Comparison of ENCODE assay signal across 33 cellular contexts in the genomic region with DNA sequence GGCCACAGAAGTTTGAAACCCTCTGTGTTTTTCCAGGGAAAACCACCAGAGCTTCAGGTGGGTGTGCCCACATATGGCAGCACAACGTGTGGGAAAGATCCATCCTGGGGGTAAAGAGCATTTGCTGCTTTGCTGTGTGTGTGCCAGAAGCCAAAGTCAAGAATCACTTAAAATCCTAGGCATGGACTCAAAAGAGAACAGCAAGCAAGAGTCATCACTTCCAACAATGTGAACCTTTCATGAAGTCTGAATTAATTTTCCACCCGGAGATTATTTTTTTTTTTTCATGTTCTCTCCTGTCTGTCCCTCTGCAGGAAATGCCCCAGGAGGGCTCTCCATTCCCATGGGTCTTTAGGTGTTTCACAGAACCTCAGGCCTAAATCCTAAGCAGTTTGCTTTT.
A peak's percentile ranks its signal among the peaks of the same experiment; 100 is the strongest.
DNase-seq lines count a peak whose midpoint lies in the region; ATAC-seq, FAIRE-seq and TF ChIP-seq lines count a peak whose summit lies in the region.
"Had no signal": no experiment of that assay in that cellular context is flagged by ENCODE, and none has a peak within 500 bp of the region (broad histone marks: within the 10 kb centered on the region; RNA-seq: fewer than 3 reads in every experiment).

No MANE protein-coding gene starts in this region.

- ATAC-seq in A549 = no peak
- ATAC-seq: GM12878, left colon, pancreas had no signal

- H2BK5ac ChIP-seq in mesendoderm (ENCODE audit: low read length) = no peak overlapping the region

- no peak for TF ChIP-seq CTCF in A549 (IDR thresholded peaks at IDR 0.05)
- TF ChIP-seq CTCF in OCI-LY7 (conservative IDR thresholded peaks at IDR 0.05; ENCODE audit: low read length) = no peak
- no peak for TF ChIP-seq CTCF in dorsolateral prefrontal cortex (IDR thresholded peaks at IDR 0.05 in 54 of 56, conservative IDR thresholded peaks at IDR 0.05 in 2 of 56; ENCODE audit: low read depth in 1 of 56, partially characterized antibody in 56 of 56)

- no peaks in the 10 kb centered on the region for H3K36me3 ChIP-seq in OCI-LY7 (ENCODE audit: insufficient read depth, low read length)
- H3K36me3 ChIP-seq in mesendoderm (ENCODE audit: control insufficient read depth, insufficient read depth, low read length) = no peaks in the 10 kb centered on the region
- H3K36me3 ChIP-seq: BE2C, esophagus muscularis mucosa, pancreas, right atrium auricular region, thyroid gland, uterus had no signal

- no peak overlapping the region for H3K4me3 ChIP-seq in A549
- no peak overlapping the region for H3K4me3 ChIP-seq in OCI-LY7 (ENCODE audit: low read depth, low read length, poor library complexity, severe bottlenecking)
- no peak overlapping the region for H3K4me3 ChIP-seq in dorsolateral prefrontal cortex
- H3K4me3 ChIP-seq in mesendoderm (ENCODE audit: low read length) = no peak overlapping the region
- H3K4me3 ChIP-seq: esophagus muscularis mucosa, GM12878, pancreas, right atrium auricular region, smooth muscle cell, thyroid gland, uterus had no signal

- H3K23ac ChIP-seq in mesendoderm (ENCODE audit: low read length) = no peak overlapping the region

- 14% methylated on average over 2 of the region's 2 CpGs for WGBS in A549 (ENCODE audit: missing lambda C conversion rate)
- no CpG with 5 or more reads among the region's 2 CpGs for WGBS in mesendoderm (ENCODE audit: extremely low coverage, insufficient coverage, low lambda C conversion rate)

- H3K56ac ChIP-seq in mesendoderm (ENCODE audit: low read length) = no peak overlapping the region

- no peaks in the 10 kb centered on the region for H4K20me1 ChIP-seq in OCI-LY7 (ENCODE audit: insufficient read depth, low read length)

- no peaks in the 10 kb centered on the region for H3K9me3 ChIP-seq in A549
- H3K9me3 ChIP-seq in OCI-LY7 (ENCODE audit: low read length) = no peaks in the 10 kb centered on the region
- H3K9me3 ChIP-seq: BE2C, esophagus muscularis mucosa, pancreas, right atrium auricular region, thyroid gland, uterus had no signal

- H3K4me2 ChIP-seq in A549 = 0 out of 3 replicates have a peak overlapping the region, but pooled peaks have one; percentile 14
- H3K4me2 ChIP-seq in OCI-LY7 (ENCODE audit: low read length) = no peak overlapping the region
- no peak overlapping the region for H3K4me2 ChIP-seq in mesendoderm (ENCODE audit: low read length)
- H3K4me2 ChIP-seq: smooth muscle cell had no signal

- no peaks in the 10 kb centered on the region for H3K79me2 ChIP-seq in OCI-LY7 (ENCODE audit: insufficient read depth, low read depth, low read length)
- H3K79me2 ChIP-seq in mesendoderm (ENCODE audit: control insufficient read depth, insufficient read depth, low read length) = no peaks in the 10 kb centered on the region

- no peaks in the 10 kb centered on the region for H3K9me2 ChIP-seq in OCI-LY7 (ENCODE audit: insufficient read depth, low read length)

- no peak overlapping the region for H4K8ac ChIP-seq in mesendoderm (ENCODE audit: low read depth, low read length)

- H3K18ac ChIP-seq in mesendoderm (ENCODE audit: low read length) = no peak overlapping the region

- FAIRE-seq in A549 (lab: Jason Lieb, UNC) = no peak
- FAIRE-seq: A204.1, GM12878, GM19239, H1, pancreas had no signal

- POLR2A ChIA-PET in A549 (lab: Yijun Ruan, JAX) = no interaction called here
- POLR2A ChIA-PET in OCI-LY7 (lab: Charles Lee) = interaction anchor here (0.5 kb wide), 1 partner anchor 58 kb away, joined by 4 read pairs; no protein-coding TSS in a partner anchor

- H3K27me3 ChIP-seq in dorsolateral prefrontal cortex (no peaks in the 10 kb centered on the region), mesendoderm (ENCODE audit: insufficient read depth, low read length, poor library complexity) (no peaks in the 10 kb centered on the region)
- H3K27me3 ChIP-seq: BE2C, esophagus muscularis mucosa, pancreas, right atrium auricular region, thyroid gland, uterus had no signal

- no TSS peak for BruUV-seq in OCI-LY7 (replicated peaks; lab: Mats Ljungman, UMichigan)

- peak overlapping the region; percentile 3 for H3K4ac ChIP-seq in mesendoderm (ENCODE audit: low read depth, low read length)

- no peak overlapping the region for H2BK15ac ChIP-seq in mesendoderm (replicated peaks; ENCODE audit: low read depth)

- peak overlapping the region; percentile 57; the same call in 1 of the 2 replicates for H2AFZ ChIP-seq in OCI-LY7 (ENCODE audit: low read length)

- no peaks in the 10 kb centered on the region for H3K79me1 ChIP-seq in mesendoderm (ENCODE audit: low read length)

- H3K9ac ChIP-seq in mesendoderm (ENCODE audit: low read length) = no peak overlapping the region

- TF ChIP-seq RAD21 in A549 (conservative IDR thresholded peaks at IDR 0.05 in 1 of 2, IDR thresholded peaks at IDR 0.05 in 1 of 2) = no peak

- no peak overlapping the region for H2BK120ac ChIP-seq in mesendoderm (ENCODE audit: low read depth, low read length)

- peak overlapping the region; percentile 25 to 46; a peak in 3 of 6 replicates for H3K27ac ChIP-seq in A549
- no peak overlapping the region for H3K27ac ChIP-seq in OCI-LY7 (ENCODE audit: low read depth, low read length, poor library complexity, severe bottlenecking)
- H3K27ac ChIP-seq in dorsolateral prefrontal cortex = peak overlapping the region in 49 of 59 donors; percentile 1 to 95 (median 63)
- no peak overlapping the region for H3K27ac ChIP-seq in mesendoderm (ENCODE audit: low read depth, low read length)
- H3K27ac ChIP-seq: esophagus muscularis mucosa, pancreas, right atrium auricular region, thyroid gland, uterus had no signal

- DNase-seq in A549 (ENCODE audit: low read depth in 1 of 2, low spot score in 1 of 2) = peak in 1 of 2 experiments; percentile 9
- no peak for DNase-seq in OCI-LY7 (ENCODE audit: low spot score)
- no peak for DNase-seq in dorsolateral prefrontal cortex
- DNase-seq in mesendoderm = no peak
- DNase-seq in HPDE6-E6E7 (ENCODE audit: extremely low spot score) = no peak
- no peak for DNase-seq in cerebellum (ENCODE audit: low spot score)
- DNase-seq in NCI-H2081 treated with DMSO at 0.1 percent for 48 hours (lab: John Stamatoyannopoulos, UW) = no peak
- DNase-seq in DMS53 (lab: John Stamatoyannopoulos, UW) = no peak
- DNase-seq: activated CD4-positive, alpha-beta T cell treated with anti-CD3 and anti-CD28 coated beads, Interleukin-2, amount 10 ng/mL, durations not matched to agents 7 days and 5 days; activated effector memory CD4-positive, alpha-beta T cell treated with anti-CD3 and anti-CD28 coated beads, Interleukin-2, amount 50 U/mL, for 16 hours; BE2C; CD8-positive, alpha-beta memory T cell; HFFc6; immature natural killer cell; left colon; NCI-H1417 treated with DMSO at 0.1 percent for 48 hours; NCI-H2081; NCI-H2227 treated with DMSO at 0.1 percent for 48 hours; NCI-H526; nephron progenitor cell; pancreas; SHP77 treated with DMSO at 0.1 percent for 48 hours; stimulated activated naive CD4-positive, alpha-beta T cell treated with Interleukin-2 at 50 U/mL for 16 hours; SW 1271; thyroid gland; uterus had no signal

- H2AK5ac ChIP-seq in mesendoderm (ENCODE audit: low read length) = no peak overlapping the region

- TF ChIP-seq EP300 in A549 (IDR thresholded peaks at IDR 0.05) = no peak

- no peak for TF ChIP-seq POLR2A in A549 (IDR thresholded peaks at IDR 0.05; ENCODE audit: low read length)

- CTCF ChIA-PET in A549 (lab: Yijun Ruan, JAX) = no interaction called here
- CTCF ChIA-PET in OCI-LY7 (lab: Charles Lee; ENCODE audit: unreplicated experiment) = interaction anchor here (0.6 to 1.0 kb wide), 2 partner anchors 15 to 21 kb away, joined by 3 to 4 read pairs; no protein-coding TSS in a partner anchor

- peaks cover 9% of the 10 kb centered on the region; the same call in 2 of the 3 replicates for H3K4me1 ChIP-seq in A549
- peaks cover 22% of the 10 kb centered on the region for H3K4me1 ChIP-seq in OCI-LY7 (ENCODE audit: insufficient read depth, low read length, poor library complexity, severe bottlenecking)
- no peaks in the 10 kb centered on the region for H3K4me1 ChIP-seq in mesendoderm (ENCODE audit: control insufficient read depth, low read depth, low read length)
- H3K4me1 ChIP-seq: BE2C, esophagus muscularis mucosa, pancreas, uterus had no signal

- no peak overlapping the region for H4K5ac ChIP-seq in mesendoderm (ENCODE audit: low read length)

- intact Hi-C loops in OCI-LY7 (cut with micrococcal nuclease; ENCODE audit: unreplicated experiment) (loop anchor here (1.0 kb wide), 1 partner anchor 256 kb away; no protein-coding TSS in a partner anchor), dorsolateral prefrontal cortex (cut with DNase I) (loop anchor here in 1 of 2 donors (10.0 kb wide), 1 partner anchor 51 kb away; no protein-coding TSS in a partner anchor)

TF ChIP-seq in A549, 52 proteins besides CTCF, POLR2A, EP300 and RAD21 (continues in another document):
- no peak for TF ChIP-seq FOSL2 (IDR thresholded peaks at IDR 0.05)
- no peak for TF ChIP-seq FOSL2 (CRISPR knock-in tag; IDR thresholded peaks at IDR 0.05)
- TF ChIP-seq NPAS2 (CRISPR knock-in tag; IDR thresholded peaks at IDR 0.05; ENCODE audit: borderline replicate concordance) = no peak
- TF ChIP-seq PHF8 (IDR thresholded peaks at IDR 0.05; ENCODE audit: borderline replicate concordance, low read depth) = no peak
- no peak for TF ChIP-seq HOXA7 (CRISPR knock-in tag; IDR thresholded peaks at IDR 0.05)
- TF ChIP-seq, protein P1, sequence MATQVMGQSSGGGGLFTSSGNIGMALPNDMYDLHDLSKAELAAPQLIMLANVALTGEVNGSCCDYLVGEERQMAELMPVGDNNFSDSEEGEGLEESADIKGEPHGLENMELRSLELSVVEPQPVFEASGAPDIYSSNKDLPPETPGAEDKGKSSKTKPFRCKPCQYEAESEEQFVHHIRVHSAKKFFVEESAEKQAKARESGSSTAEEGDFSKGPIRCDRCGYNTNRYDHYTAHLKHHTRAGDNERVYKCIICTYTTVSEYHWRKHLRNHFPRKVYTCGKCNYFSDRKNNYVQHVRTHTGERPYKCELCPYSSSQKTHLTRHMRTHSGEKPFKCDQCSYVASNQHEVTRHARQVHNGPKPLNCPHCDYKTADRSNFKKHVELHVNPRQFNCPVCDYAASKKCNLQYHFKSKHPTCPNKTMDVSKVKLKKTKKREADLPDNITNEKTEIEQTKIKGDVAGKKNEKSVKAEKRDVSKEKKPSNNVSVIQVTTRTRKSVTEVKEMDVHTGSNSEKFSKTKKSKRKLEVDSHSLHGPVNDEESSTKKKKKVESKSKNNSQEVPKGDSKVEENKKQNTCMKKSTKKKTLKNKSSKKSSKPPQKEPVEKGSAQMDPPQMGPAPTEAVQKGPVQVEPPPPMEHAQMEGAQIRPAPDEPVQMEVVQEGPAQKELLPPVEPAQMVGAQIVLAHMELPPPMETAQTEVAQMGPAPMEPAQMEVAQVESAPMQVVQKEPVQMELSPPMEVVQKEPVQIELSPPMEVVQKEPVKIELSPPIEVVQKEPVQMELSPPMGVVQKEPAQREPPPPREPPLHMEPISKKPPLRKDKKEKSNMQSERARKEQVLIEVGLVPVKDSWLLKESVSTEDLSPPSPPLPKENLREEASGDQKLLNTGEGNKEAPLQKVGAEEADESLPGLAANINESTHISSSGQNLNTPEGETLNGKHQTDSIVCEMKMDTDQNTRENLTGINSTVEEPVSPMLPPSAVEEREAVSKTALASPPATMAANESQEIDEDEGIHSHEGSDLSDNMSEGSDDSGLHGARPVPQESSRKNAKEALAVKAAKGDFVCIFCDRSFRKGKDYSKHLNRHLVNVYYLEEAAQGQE (IDR thresholded peaks at IDR 0.05) = no peak
- no peak for TF ChIP-seq ZFP36 (IDR thresholded peaks at IDR 0.05; ENCODE audit: borderline replicate concordance, partially characterized antibody)

Comparison
In these comparisons a context has a peak if more than half of its experiments do, and no peak if none do; other contexts are left out.
1. H3K27ac ChIP-seq: peak in A549 (2 of 2) and dorsolateral prefrontal cortex (49 of 59); none in OCI-LY7 (single experiment) and mesendoderm (single experiment).